In genomic region chr5:172774561-172775271, GRCh38 we compare ENCODE assay signal across 9 cellular contexts. TPM values are rescaled to one million over a fixed set of nuclear protein-coding genes. Genes with fewer than 3 reads are reported as not detected.
DNase-seq lines count a peak whose midpoint lies in the region; ATAC-seq, FAIRE-seq and TF ChIP-seq lines count a peak whose summit lies in the region.
"Had no signal": no experiment of that assay in that cellular context is flagged by ENCODE, and none has a peak within 500 bp of the region (broad histone marks: within the 10 kb centered on the region; RNA-seq: fewer than 3 reads in every experiment).

No MANE protein-coding gene starts in this region.

- no TSS peak for BruUV-seq in Caco-2 (replicated peaks; lab: Mats Ljungman, UMichigan)

- H3K9me3 ChIP-seq in Caco-2 (no peaks in the 10 kb centered on the region), right lobe of liver (no peaks in the 10 kb centered on the region), small intestine (ENCODE audit: control insufficient read depth, low read depth) (no peaks in the 10 kb centered on the region)

- DNase-seq in Caco-2: no peak
- no peak for DNase-seq in activated T-helper 2 cell treated with anti-CD3 and anti-CD28 coated beads, Interferon-gamma antibody, Interleukin-2, Interleukin-4, amounts not matched to agents 10 μg/mL and 5 μg/mL and 100 μg/mL, durations not matched to agents 14 hours and 24 hours and 36 hours (ENCODE audit: low spot score)
- peak in 1 of 3 donors; percentile 45 for DNase-seq in right lobe of liver
- no peak for DNase-seq in small intestine
- DNase-seq in NCI-H2107 treated with DMSO at 0.1 percent for 48 hours (lab: John Stamatoyannopoulos, UW; ENCODE audit: unreplicated experiment): no peak
- DNase-seq in endothelial cell (ENCODE audit: low spot score): no peak
- DNase-seq: activated CD4-positive, alpha-beta T cell treated with anti-CD3 and anti-CD28 coated beads for 4 hours had no signal

- FAIRE-seq in small intestine (lab: Jason Lieb, UNC): no peak

- no peak for TF ChIP-seq POLR2A in right lobe of liver (IDR thresholded peaks at IDR 0.05)

- H3K27me3 ChIP-seq in Caco-2 (replicated peaks; ENCODE audit: control insufficient read depth, insufficient read depth, low read length) (no peaks in the 10 kb centered on the region), right lobe of liver (no peaks in the 10 kb centered on the region), small intestine (ENCODE audit: control insufficient read depth in 2 of 2, insufficient read depth in 2 of 2, low read length in 2 of 2) (no peaks in the 10 kb centered on the region)

- H3K4me1 Mint-ChIP-seq in Caco-2 (ENCODE audit: low read depth, unreplicated experiment): peaks cover 32% of the 10 kb centered on the region
- H3K4me1 Mint-ChIP-seq in activated T-helper 2 cell treated with anti-CD3 and anti-CD28 coated beads, Interferon-gamma antibody, Interleukin-2, Interleukin-4, amounts not matched to agents 10 μg/mL and 5 μg/mL and 100 μg/mL, durations not matched to agents 14 hours and 24 hours and 36 hours (ENCODE audit: low read depth): peaks cover 52% of the 10 kb centered on the region
- peaks cover 17% of the 10 kb centered on the region for H3K4me1 Mint-ChIP-seq in endothelial cell (ENCODE audit: unreplicated experiment)

- intact Hi-C loops in Caco-2 (cut with micrococcal nuclease; ENCODE audit: unreplicated experiment): loop anchor here (5.0 kb wide), 1 partner anchor 43 kb away; no protein-coding TSS in a partner anchor
- intact Hi-C loops in activated T-helper 2 cell treated with anti-CD3 and anti-CD28 coated beads, Interferon-gamma antibody, Interleukin-2, Interleukin-4, amounts not matched to agents 10 μg/mL and 5 μg/mL and 100 μg/mL, durations not matched to agents 14 hours and 24 hours and 36 hours (cut with micrococcal nuclease): loop anchor here (5.0 kb wide), 1 partner anchor 158 kb away; no protein-coding TSS in a partner anchor
- intact Hi-C loops in right lobe of liver (cut with DNase I): loop anchor here in 1 of 2 donors (5.0 kb wide), 1 partner anchor 78 kb away; no protein-coding TSS in a partner anchor

- 70% methylated on average over 7 of the region's 7 CpGs for WGBS in right lobe of liver (ENCODE audit: insufficient coverage, low coverage, low lambda C conversion rate, missing lambda C conversion rate)
- 80 to 92% (median 85%) methylated on average over 7 of the region's 7 CpGs for WGBS in small intestine, 3 donors

- no peak overlapping the region for H3K4me3 ChIP-seq in Caco-2 (ENCODE audit: low read depth, low read length)
- H3K4me3 ChIP-seq in right lobe of liver: no peak overlapping the region
- H3K4me3 ChIP-seq in small intestine (ENCODE audit: low read depth in 1 of 2, low read length in 2 of 2): no peak overlapping the region

- TF ChIP-seq CTCF in Caco-2 (IDR thresholded peaks at IDR 0.05; ENCODE audit: insufficient read depth in 1 of 2, low read depth in 1 of 2, low read length in 1 of 2, severe bottlenecking in 1 of 2, unreplicated experiment in 1 of 2): no peak
- TF ChIP-seq CTCF in right lobe of liver (IDR thresholded peaks at IDR 0.05): no peak
- no peak for TF ChIP-seq CTCF in endothelial cell (IDR thresholded peaks at IDR 0.05; ENCODE audit: unreplicated experiment)

- H3K4me3 Mint-ChIP-seq in Caco-2 (ENCODE audit: unreplicated experiment): no peak overlapping the region
- no peak overlapping the region for H3K4me3 Mint-ChIP-seq in activated T-helper 2 cell treated with anti-CD3 and anti-CD28 coated beads, Interferon-gamma antibody, Interleukin-2, Interleukin-4, amounts not matched to agents 10 μg/mL and 5 μg/mL and 100 μg/mL, durations not matched to agents 14 hours and 24 hours and 36 hours (ENCODE audit: low read depth)
- no peak overlapping the region for H3K4me3 Mint-ChIP-seq in endothelial cell (ENCODE audit: unreplicated experiment)

- peak overlapping the region; percentile 99 to 100 (median 99) for H3K27ac ChIP-seq in right lobe of liver
- H3K27ac ChIP-seq in small intestine (ENCODE audit: low read depth in 1 of 2, low read length in 1 of 2): peak overlapping the region; percentile 69 to 98

- H3K36me3 Mint-ChIP-seq in Caco-2 (ENCODE audit: insufficient read depth, unreplicated experiment) (peaks cover 29% of the 10 kb centered on the region), endothelial cell (ENCODE audit: low read depth, unreplicated experiment) (no peaks in the 10 kb centered on the region)
- H3K36me3 Mint-ChIP-seq in activated T-helper 2 cell treated with anti-CD3 and anti-CD28 coated beads, Interferon-gamma antibody, Interleukin-2, Interleukin-4, amounts not matched to agents 10 μg/mL and 5 μg/mL and 100 μg/mL, durations not matched to agents 14 hours and 24 hours and 36 hours (ENCODE audit: low read depth): peaks cover 4% of the 10 kb centered on the region

- peaks cover 67% of the 10 kb centered on the region for H3K4me1 ChIP-seq in Caco-2
- peaks cover 0 to 77% (median 39%) of the 10 kb centered on the region in 4 donors for H3K4me1 ChIP-seq in right lobe of liver
- H3K4me1 ChIP-seq in small intestine (ENCODE audit: control insufficient read depth in 2 of 2, insufficient read depth in 1 of 2, low read depth in 1 of 2, low read length in 1 of 2): peaks cover 8 to 13% of the 10 kb centered on the region in 2 donors

- H3K9me3 Mint-ChIP-seq in Caco-2 (ENCODE audit: unreplicated experiment) (no peaks in the 10 kb centered on the region), endothelial cell (ENCODE audit: unreplicated experiment) (no peaks in the 10 kb centered on the region)
- H3K9me3 Mint-ChIP-seq in activated T-helper 2 cell treated with anti-CD3 and anti-CD28 coated beads, Interferon-gamma antibody, Interleukin-2, Interleukin-4, amounts not matched to agents 10 μg/mL and 5 μg/mL and 100 μg/mL, durations not matched to agents 14 hours and 24 hours and 36 hours: no peaks in the 10 kb centered on the region

- H3K27me3 Mint-ChIP-seq in Caco-2 (ENCODE audit: insufficient read depth, unreplicated experiment): no peaks in the 10 kb centered on the region
- H3K27me3 Mint-ChIP-seq in activated T-helper 2 cell treated with anti-CD3 and anti-CD28 coated beads, Interferon-gamma antibody, Interleukin-2, Interleukin-4, amounts not matched to agents 10 μg/mL and 5 μg/mL and 100 μg/mL, durations not matched to agents 14 hours and 24 hours and 36 hours (ENCODE audit: low read depth): no peaks in the 10 kb centered on the region
- peaks cover 18% of the 10 kb centered on the region for H3K27me3 Mint-ChIP-seq in endothelial cell (ENCODE audit: unreplicated experiment)

- no peaks in the 10 kb centered on the region for H3K36me3 ChIP-seq in Caco-2 (ENCODE audit: control insufficient read depth, insufficient read depth, low read length)
- H3K36me3 ChIP-seq in right lobe of liver: peaks cover 0 to 11% (median 3%) of the 10 kb centered on the region in 4 donors
- no peaks in the 10 kb centered on the region for H3K36me3 ChIP-seq in small intestine (ENCODE audit: control insufficient read depth in 2 of 2, insufficient read depth in 2 of 2, low read length in 2 of 2)

- no peak for ATAC-seq in right lobe of liver
- ATAC-seq in GM18520 (IDR thresholded peaks at IDR 0.05; ENCODE audit: unreplicated experiment): no peak
- no peak for ATAC-seq in GM19035 (IDR thresholded peaks at IDR 0.05; ENCODE audit: unreplicated experiment)

- H3K27ac Mint-ChIP-seq in Caco-2 (ENCODE audit: unreplicated experiment) (peak overlapping the region; percentile 96), endothelial cell (ENCODE audit: unreplicated experiment) (no peak overlapping the region)
- peak overlapping the region; percentile 29 for H3K27ac Mint-ChIP-seq in activated T-helper 2 cell treated with anti-CD3 and anti-CD28 coated beads, Interferon-gamma antibody, Interleukin-2, Interleukin-4, amounts not matched to agents 10 μg/mL and 5 μg/mL and 100 μg/mL, durations not matched to agents 14 hours and 24 hours and 36 hours

- POLR2A ChIA-PET in Caco-2 (lab: Charles Lee): interaction anchor here (1.5 to 1.7 kb wide), 2 partner anchors 84 to 124 kb away, joined by 5 to 6 read pairs; no protein-coding TSS in a partner anchor

- CTCF ChIA-PET in Caco-2 (lab: Charles Lee): interaction anchor here (0.9 kb wide), 1 partner anchor 23 kb away, joined by 3 read pairs; no protein-coding TSS in a partner anchor

RNA-seq across cellular contexts. Expression of gene DUSP1, which starts 3.7 kb away (rescaled TPM):
- 28.3 and 29.2 TPM in 2 replicates for total RNA-seq in Caco-2 (2022)
- 8.9 and 9.7 TPM in 2 replicates for total RNA-seq in activated T-helper 2 cell treated with anti-CD3 and anti-CD28 coated beads, Interferon-gamma antibody, Interleukin-2, Interleukin-4, amounts not matched to agents 10 μg/mL and 5 μg/mL and 100 μg/mL, durations not matched to agents 14 hours and 24 hours and 36 hours
- total RNA-seq in right lobe of liver: 100 to 1,000 TPM; 106 to 407 (median 232) TPM
- 100 to 1,000 TPM in 1 of 3 donors, 10 to 100 TPM in 2; 64.4 to 216 (median 65.4) TPM for polyA plus RNA-seq in small intestine
- 25.3 TPM for total RNA-seq in endothelial cell (ENCODE audit: unreplicated experiment)

RNA-seq across cellular contexts. Expression of gene ERGIC1, which starts 59.3 kb away (rescaled TPM):
- total RNA-seq in Caco-2 (2022): 152 and 161 TPM in 2 replicates
- 53.1 and 54.8 TPM in 2 replicates for total RNA-seq in activated T-helper 2 cell treated with anti-CD3 and anti-CD28 coated beads, Interferon-gamma antibody, Interleukin-2, Interleukin-4, amounts not matched to agents 10 μg/mL and 5 μg/mL and 100 μg/mL, durations not matched to agents 14 hours and 24 hours and 36 hours
- 100 to 1,000 TPM; 103 to 264 (median 154) TPM for total RNA-seq in right lobe of liver
- polyA plus RNA-seq in small intestine: 100 to 1,000 TPM in 1 of 3 donors, 10 to 100 TPM in 2; 58.1 to 127 (median 64.2) TPM
- total RNA-seq in endothelial cell (ENCODE audit: unreplicated experiment): 67.1 TPM
